Comparison of ENCODE assay signal across 1 cellular context in the genomic region with DNA sequence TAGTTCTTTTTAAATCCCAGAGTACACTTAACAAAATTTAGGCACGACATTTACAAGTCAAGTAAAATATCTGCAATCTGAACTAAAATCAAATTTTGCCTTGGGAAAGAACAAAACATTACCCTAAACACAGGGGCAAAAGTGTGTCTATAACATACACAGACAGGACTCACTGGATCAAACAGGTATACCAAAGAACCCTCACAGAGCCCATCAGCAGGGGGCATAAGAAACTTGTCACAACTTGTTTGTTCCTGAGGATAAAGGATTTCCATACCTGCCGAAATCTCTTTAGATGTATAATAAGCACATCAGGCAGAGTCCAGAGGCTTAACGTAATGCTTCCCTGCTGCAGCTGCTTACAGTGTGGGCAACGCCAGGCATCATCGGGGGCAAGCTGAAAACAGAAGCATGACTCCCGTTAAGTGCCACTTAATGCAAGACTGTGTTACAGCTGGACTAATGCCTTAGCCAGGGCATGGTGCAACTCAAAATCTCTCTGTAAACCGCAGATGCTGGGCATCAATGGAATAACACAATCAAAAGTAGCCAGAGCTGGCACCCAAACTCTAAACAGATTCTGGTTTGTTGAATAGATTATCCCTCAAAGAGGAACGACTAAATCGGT.
TF ChIP-seq lines count a peak whose summit lies in the region.

No MANE protein-coding gene starts in this region.

TF ChIP-seq in SK-N-SH, 30 proteins besides CTCF, POLR2A, EP300 and RAD21 (continued from another document):
- TF ChIP-seq FOXJ3 (CRISPR knock-in tag; IDR thresholded peaks at IDR 0.05) (0 out of 2 replicates have a peak, but pooled peaks have one; percentile 26), EZH2phosphoT487 (IDR thresholded peaks at IDR 0.05; ENCODE audit: borderline replicate concordance, low read depth) (no peak), GATA2 (CRISPR knock-in tag; IDR thresholded peaks at IDR 0.05) (no peak), FOXM1 (IDR thresholded peaks at IDR 0.05; ENCODE audit: low read depth) (no peak), RFX5 (IDR thresholded peaks at IDR 0.05; ENCODE audit: low read length) (no peak), NFIC (IDR thresholded peaks at IDR 0.05; ENCODE audit: borderline replicate concordance) (no peak), MXI1 (IDR thresholded peaks at IDR 0.05; ENCODE audit: low read depth, low read length) (peak; percentile 61), SMC3 (IDR thresholded peaks at IDR 0.05; ENCODE audit: low read depth, low read length) (peak; percentile 30; the same call in 1 of the 2 replicates)
- TF ChIP-seq, protein P1, sequence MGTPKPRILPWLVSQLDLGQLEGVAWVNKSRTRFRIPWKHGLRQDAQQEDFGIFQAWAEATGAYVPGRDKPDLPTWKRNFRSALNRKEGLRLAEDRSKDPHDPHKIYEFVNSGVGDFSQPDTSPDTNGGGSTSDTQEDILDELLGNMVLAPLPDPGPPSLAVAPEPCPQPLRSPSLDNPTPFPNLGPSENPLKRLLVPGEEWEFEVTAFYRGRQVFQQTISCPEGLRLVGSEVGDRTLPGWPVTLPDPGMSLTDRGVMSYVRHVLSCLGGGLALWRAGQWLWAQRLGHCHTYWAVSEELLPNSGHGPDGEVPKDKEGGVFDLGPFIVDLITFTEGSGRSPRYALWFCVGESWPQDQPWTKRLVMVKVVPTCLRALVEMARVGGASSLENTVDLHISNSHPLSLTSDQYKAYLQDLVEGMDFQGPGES (IDR thresholded peaks at IDR 0.05; ENCODE audit: low read depth, low read length): no peak
